1 cellular context compared by ENCODE assay signal in genomic region chr9:16954032-16954431, GRCh38.
A peak's percentile ranks its signal among the peaks of the same experiment; 100 is the strongest.
TF ChIP-seq lines count a peak whose summit lies in the region.

No MANE protein-coding gene starts in this region.

TF ChIP-seq in HEK293, 187 proteins besides CTCF, POLR2A, EP300 and RAD21 (continued from another document and continues in another):
- no peak for TF ChIP-seq ZNF645 (tag by site-specific recombination; IDR thresholded peaks at IDR 0.05)
- TF ChIP-seq ZNF140 (tag by site-specific recombination; IDR thresholded peaks at IDR 0.05) = no peak
- TF ChIP-seq ZNF423 (tag by site-specific recombination; IDR thresholded peaks at IDR 0.05) = no peak
- no peak for TF ChIP-seq SP3 (tag by site-specific recombination; IDR thresholded peaks at IDR 0.05)
- no peak for TF ChIP-seq ZFP37 (tag by site-specific recombination; IDR thresholded peaks at IDR 0.05)
- no peak for TF ChIP-seq SETDB1 (IDR thresholded peaks at IDR 0.05; ENCODE audit: insufficient read length, low read length)
- TF ChIP-seq ZNF404 (tag by site-specific recombination; IDR thresholded peaks at IDR 0.05) = no peak
- peak; percentile 79 for TF ChIP-seq WT1 (tag by site-specific recombination; IDR thresholded peaks at IDR 0.05)
- no peak for TF ChIP-seq ZNF335 (tag by site-specific recombination; conservative IDR thresholded peaks at IDR 0.05)
- TF ChIP-seq ZSCAN5A (tag by site-specific recombination; IDR thresholded peaks at IDR 0.05) = no peak
- no peak for TF ChIP-seq ZNF202 (tag by site-specific recombination; IDR thresholded peaks at IDR 0.05; ENCODE audit: borderline replicate concordance)
- no peak for TF ChIP-seq ZFP3 (tag by site-specific recombination; IDR thresholded peaks at IDR 0.05; ENCODE audit: low read depth)
- TF ChIP-seq ZBTB6 (tag by site-specific recombination; IDR thresholded peaks at IDR 0.05) = no peak
- TF ChIP-seq YY2 (tag by site-specific recombination; IDR thresholded peaks at IDR 0.05) = no peak
- TF ChIP-seq ZNF248 (tag by site-specific recombination; IDR thresholded peaks at IDR 0.05) = no peak
- peak; percentile 91 for TF ChIP-seq TRIM28 (IDR thresholded peaks at IDR 0.05; ENCODE audit: borderline replicate concordance, low read length)
- no peak for TF ChIP-seq ZNF473 (tag by site-specific recombination; IDR thresholded peaks at IDR 0.05)
- no peak for TF ChIP-seq ZBTB17 (tag by site-specific recombination; IDR thresholded peaks at IDR 0.05)
- TF ChIP-seq ZNF175 (tag by site-specific recombination; IDR thresholded peaks at IDR 0.05) = no peak
- no peak for TF ChIP-seq ZNF24 (tag by site-specific recombination; IDR thresholded peaks at IDR 0.05)
- TF ChIP-seq ZNF585B (tag by site-specific recombination; IDR thresholded peaks at IDR 0.05) = no peak
- no peak for TF ChIP-seq ZNF785 (tag by site-specific recombination; IDR thresholded peaks at IDR 0.05)
- TF ChIP-seq ZNF311 (tag by site-specific recombination; IDR thresholded peaks at IDR 0.05; ENCODE audit: borderline replicate concordance) = no peak
- TF ChIP-seq ZNF157 (tag by site-specific recombination; IDR thresholded peaks at IDR 0.05) = no peak
- TF ChIP-seq ZNF18 (tag by site-specific recombination; IDR thresholded peaks at IDR 0.05) = peak; percentile 93
- TF ChIP-seq ZNF26 (tag by site-specific recombination; IDR thresholded peaks at IDR 0.05) = no peak
- TF ChIP-seq ZBTB7A (tag by site-specific recombination; IDR thresholded peaks at IDR 0.05; ENCODE audit: low read depth) = no peak
- TF ChIP-seq ZNF660 (tag by site-specific recombination; IDR thresholded peaks at IDR 0.05) = no peak
- no peak for TF ChIP-seq MYNN (tag by site-specific recombination; IDR thresholded peaks at IDR 0.05; ENCODE audit: borderline replicate concordance)
- no peak for TF ChIP-seq KLF10 (tag by site-specific recombination; IDR thresholded peaks at IDR 0.05)
- no peak for TF ChIP-seq ZNF16 (tag by site-specific recombination; IDR thresholded peaks at IDR 0.05; ENCODE audit: low read depth)
- peak; percentile 59 for TF ChIP-seq ZBTB8A (tag by site-specific recombination; IDR thresholded peaks at IDR 0.05)
- no peak for TF ChIP-seq ZNF398 (tag by site-specific recombination; IDR thresholded peaks at IDR 0.05)
- TF ChIP-seq ZNF2 (tag by site-specific recombination; IDR thresholded peaks at IDR 0.05) = no peak
- 0 out of 2 replicates have a peak, but pooled peaks have one; percentile 26 for TF ChIP-seq KLF8 (tag by site-specific recombination; IDR thresholded peaks at IDR 0.05)
- TF ChIP-seq ZNF354C (tag by site-specific recombination; IDR thresholded peaks at IDR 0.05; ENCODE audit: borderline replicate concordance, low read depth) = no peak
- TF ChIP-seq ZNF704 (tag by site-specific recombination; IDR thresholded peaks at IDR 0.05) = no peak
- TF ChIP-seq PATZ1 (tag by site-specific recombination; IDR thresholded peaks at IDR 0.05) = no peak
- TF ChIP-seq ZNF530 (tag by site-specific recombination; IDR thresholded peaks at IDR 0.05; ENCODE audit: low read depth) = no peak
- TF ChIP-seq ZNF707 (tag by site-specific recombination; IDR thresholded peaks at IDR 0.05) = no peak
- TF ChIP-seq ZBTB26 (tag by site-specific recombination; optimal IDR thresholded peaks at IDR 0.05) = no peak
- no peak for TF ChIP-seq ZFP41 (tag by site-specific recombination; IDR thresholded peaks at IDR 0.05; ENCODE audit: borderline replicate concordance)
- peak; percentile 84 for TF ChIP-seq IKZF3 (tag by site-specific recombination; IDR thresholded peaks at IDR 0.05)
- 0 out of 2 replicates have a peak, but pooled peaks have one; percentile 19 for TF ChIP-seq ZNF341 (tag by site-specific recombination; IDR thresholded peaks at IDR 0.05; ENCODE audit: low read depth)
- no peak for TF ChIP-seq ZNF223 (tag by site-specific recombination; IDR thresholded peaks at IDR 0.05)
- 0 out of 2 replicates have a peak, but pooled peaks have one; percentile 22 for TF ChIP-seq ZNF10 (tag by site-specific recombination; IDR thresholded peaks at IDR 0.05)
- TF ChIP-seq PRDM1 (tag by site-specific recombination; IDR thresholded peaks at IDR 0.05) = no peak
- TF ChIP-seq ZNF571 (tag by site-specific recombination; IDR thresholded peaks at IDR 0.05) = no peak
- peak; percentile 96 for TF ChIP-seq ZNF580 (tag by site-specific recombination; IDR thresholded peaks at IDR 0.05)
- no peak for TF ChIP-seq ZEB2 (tag by site-specific recombination; IDR thresholded peaks at IDR 0.05)
- no peak for TF ChIP-seq ZNF433 (tag by site-specific recombination; IDR thresholded peaks at IDR 0.05; ENCODE audit: low read depth)
- TF ChIP-seq ZNF416 (tag by site-specific recombination; IDR thresholded peaks at IDR 0.05) = no peak
- TF ChIP-seq TSHZ1 (tag by site-specific recombination; IDR thresholded peaks at IDR 0.05; ENCODE audit: borderline replicate concordance) = peak; percentile 55; the same call in 1 of the 2 replicates
- TF ChIP-seq FEZF1 (tag by site-specific recombination; IDR thresholded peaks at IDR 0.05) = peak; percentile 98
